ENCODE assay signal across 2 cellular contexts in genomic region chr14:104653130-104653920, GRCh38. TPM values are rescaled to one million over a fixed set of nuclear protein-coding genes. Genes with fewer than 3 reads are reported as not detected.
"Had no signal": no experiment of that assay in that cellular context is flagged by ENCODE, and none has a peak within 500 bp of the region (broad histone marks: within the 10 kb centered on the region; RNA-seq: fewer than 3 reads in every experiment).

No MANE protein-coding gene starts in this region.

RNA-seq across cellular contexts. Expression of gene TMEM179, which starts 48.8 kb away (rescaled TPM):
- total RNA-seq: HFFc6, IMR-90 had no signal
- polyA plus RNA-seq: IMR-90 had no signal
